5 cellular contexts compared by ENCODE assay signal in the genomic region with DNA sequence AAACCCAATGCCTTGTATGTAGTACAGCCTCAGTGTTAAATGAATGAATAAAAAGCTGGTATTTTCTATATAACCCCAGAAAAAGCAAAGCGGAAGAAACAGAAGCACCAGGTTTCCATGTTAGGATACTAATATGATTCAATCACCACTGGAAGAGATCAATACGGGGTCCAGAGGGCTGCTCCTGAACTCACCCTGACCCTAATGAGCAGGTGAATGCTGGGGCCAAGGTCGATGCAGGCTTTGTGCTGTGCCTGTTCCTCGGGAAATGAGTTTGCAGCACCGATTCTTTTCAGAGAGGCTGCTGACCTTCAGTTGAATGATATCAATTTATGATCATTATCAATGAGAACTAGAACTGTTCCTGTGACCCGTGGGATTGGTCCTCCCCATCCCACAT.
"Had no signal": no experiment of that assay in that cellular context is flagged by ENCODE, and none has a peak within 500 bp of the region (broad histone marks: within the 10 kb centered on the region; RNA-seq: fewer than 3 reads in every experiment).

No MANE protein-coding gene starts in this region.

- ATAC-seq: GM23338 had no signal

- DNase-seq: H9, HCEC 1CT, KBM-7 had no signal

- H3K27ac ChIP-seq: KMS-11 had no signal

- H3K4me3 ChIP-seq: GM23338 had no signal

- H3K9ac ChIP-seq: KMS-11 had no signal
